22 cellular contexts compared by ENCODE assay signal in the genomic region with DNA sequence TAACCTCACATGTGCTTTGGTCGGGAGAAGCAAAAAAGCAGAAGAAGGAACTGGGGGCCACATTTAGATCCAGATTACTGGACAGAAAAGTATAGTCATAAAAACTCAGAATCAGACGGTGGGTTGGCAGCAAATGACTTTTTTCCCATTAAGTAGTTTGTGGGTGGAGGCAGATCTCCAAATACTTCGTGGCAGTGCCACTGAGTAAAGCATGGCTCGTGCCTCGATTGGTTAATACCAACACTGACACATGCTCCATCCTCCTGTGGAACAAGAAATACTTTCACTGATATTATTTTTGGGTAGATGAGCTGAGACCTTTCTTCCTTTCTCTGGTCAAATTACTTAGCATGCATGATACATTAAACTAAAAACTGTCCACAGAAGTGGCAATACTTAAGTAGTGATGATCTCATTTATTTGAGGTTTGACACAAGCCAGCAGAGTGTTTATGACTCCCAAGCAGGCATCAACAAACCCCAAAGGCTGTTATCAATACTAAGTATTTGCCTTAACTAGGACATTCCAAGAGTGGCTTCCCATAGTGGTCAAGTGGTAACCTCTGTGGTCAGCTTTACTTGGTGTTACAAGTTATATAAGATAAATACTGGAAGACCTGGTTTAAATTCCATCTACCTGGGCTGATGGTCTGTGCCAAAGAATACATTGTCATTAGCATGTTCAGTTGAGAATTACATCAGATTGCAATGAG.
"Had no signal": no experiment of that assay in that cellular context is flagged by ENCODE, and none has a peak within 500 bp of the region (broad histone marks: within the 10 kb centered on the region; RNA-seq: fewer than 3 reads in every experiment).

No MANE protein-coding gene starts in this region.

- H3K9me2 ChIP-seq: SK-N-SH had no signal

- H3K27me3 ChIP-seq: adrenal gland, breast epithelium, SJCRH30 had no signal

- H3K36me3 Mint-ChIP-seq: activated CD4-positive, alpha-beta memory T cell treated with anti-CD3 and anti-CD28 coated beads for 36 hours; activated naive CD8-positive, alpha-beta T cell treated with anti-CD3 and anti-CD28 coated beads, Interleukin-2, amount 10 ng/mL, durations not matched to agents 7 days and 5 days had no signal

- H3K36me3 ChIP-seq: adrenal gland, breast epithelium, SJCRH30 had no signal

- H3K9me3 ChIP-seq: adrenal gland, breast epithelium, SK-N-SH had no signal

- H3K4me3 Mint-ChIP-seq: activated CD4-positive, alpha-beta memory T cell treated with anti-CD3 and anti-CD28 coated beads for 36 hours; activated CD4-positive, alpha-beta T cell treated with anti-CD3 and anti-CD28 coated beads, Interleukin-2, amount 10 ng/mL, durations not matched to agents 7 days and 5 days; activated naive CD8-positive, alpha-beta T cell treated with anti-CD3 and anti-CD28 coated beads, Interleukin-2, amount 10 ng/mL, durations not matched to agents 7 days and 5 days; activated T-cell treated with anti-CD3 and anti-CD28 coated beads, Interleukin-2, amount 50 U/mL, for 72 hours had no signal

- H3K27ac Mint-ChIP-seq: activated CD4-positive, alpha-beta memory T cell treated with anti-CD3 and anti-CD28 coated beads for 36 hours; activated CD4-positive, alpha-beta T cell treated with anti-CD3 and anti-CD28 coated beads, Interleukin-2, amount 10 ng/mL, durations not matched to agents 7 days and 5 days; activated naive CD8-positive, alpha-beta T cell treated with anti-CD3 and anti-CD28 coated beads, Interleukin-2, amount 10 ng/mL, durations not matched to agents 7 days and 5 days; activated T-cell treated with anti-CD3 and anti-CD28 coated beads, Interleukin-2, amount 50 U/mL, for 72 hours; activated T-helper 2 cell treated with anti-CD3 and anti-CD28 coated beads, Interferon-gamma antibody, Interleukin-2, Interleukin-4, amounts not matched to agents 10 μg/mL and 5 μg/mL and 100 μg/mL, durations not matched to agents 14 hours and 24 hours and 36 hours had no signal

- H3K4me3 ChIP-seq: adrenal gland, breast epithelium, SJCRH30 had no signal

- H3K4me2 ChIP-seq: SK-N-SH had no signal

- ATAC-seq: activated T-cell treated with anti-CD3 and anti-CD28 coated beads, Interleukin-2, amount 50 U/mL, for 72 hours had no signal

- H3K9me3 Mint-ChIP-seq: activated CD4-positive, alpha-beta memory T cell treated with anti-CD3 and anti-CD28 coated beads for 36 hours; activated naive CD8-positive, alpha-beta T cell treated with anti-CD3 and anti-CD28 coated beads, Interleukin-2, amount 10 ng/mL, durations not matched to agents 7 days and 5 days had no signal

- DNase-seq: activated CD4-positive, alpha-beta memory T cell treated with anti-CD3 and anti-CD28 coated beads for 36 hours; activated CD4-positive, alpha-beta T cell treated with anti-CD3 and anti-CD28 coated beads, Interleukin-2, amount 10 ng/mL, durations not matched to agents 7 days and 5 days; activated CD4-positive, CD25-positive, alpha-beta regulatory T cell; activated naive CD4-positive, alpha-beta T cell treated with anti-CD3 and anti-CD28 coated beads, Interleukin-2, amount 50 U/mL, for 16 hours; activated naive CD8-positive, alpha-beta T cell treated with anti-CD3 and anti-CD28 coated beads, Interleukin-2, amount 10 ng/mL, durations not matched to agents 7 days and 5 days; activated T-cell treated with anti-CD3 and anti-CD28 coated beads, Interleukin-2, amount 50 U/mL, for 72 hours; adrenal gland; anterior cingulate cortex; caudate nucleus; NCI-H1105; NCI-H1436 treated with DMSO at 0.1 percent for 48 hours; NCI-H187; NCI-H2081; NCI-H510A treated with DMSO at 0.1 percent for 48 hours; NCI-H69; NK-92 treated with Interleukin-12 subunit alpha and Interleukin-12 subunit beta, amount 100 ng/mL, for 24 hours; SJCRH30; SK-N-SH; T-helper 1 cell had no signal

- H3K9ac ChIP-seq: SK-N-SH had no signal

- H3K4me1 ChIP-seq: adrenal gland, breast epithelium, SJCRH30 had no signal

- H3K4me1 Mint-ChIP-seq: activated CD4-positive, alpha-beta T cell treated with anti-CD3 and anti-CD28 coated beads, Interleukin-2, amount 10 ng/mL, durations not matched to agents 7 days and 5 days had no signal

- H3K27ac ChIP-seq: adrenal gland, breast epithelium, SJCRH30, VCaP had no signal
